In genomic region chr2:2033691-2034090, GRCh38 we compare ENCODE assay signal across 35 cellular contexts.
"Had no signal": no experiment of that assay in that cellular context is flagged by ENCODE, and none has a peak within 500 bp of the region (broad histone marks: within the 10 kb centered on the region; RNA-seq: fewer than 3 reads in every experiment).

No MANE protein-coding gene starts in this region.

- H3K27me3 ChIP-seq: brain microvascular endothelial cell, MG63 had no signal

- H3K27ac ChIP-seq: brain microvascular endothelial cell, PC-9, RWPE1, VCaP had no signal

- DNase-seq: activated B cell treated with CpG ODN at 0.5 μM for 24 hours; activated CD4-positive, alpha-beta T cell treated with anti-CD3 and anti-CD28 coated beads for 4 hours; activated CD4-positive, alpha-beta T cell treated with anti-CD3 and anti-CD28 coated beads, Interleukin-2, amount 50 U/mL, for 4 hours; activated CD4-positive, CD25-positive, alpha-beta regulatory T cell treated with anti-CD3 and anti-CD28 coated beads, Interleukin-2, amount 50 U/mL, for 72 hours; activated CD8-positive, alpha-beta T cell treated with anti-CD3 and anti-CD28 coated beads for 36 hours; activated effector memory CD4-positive, alpha-beta T cell treated with anti-CD3 and anti-CD28 coated beads, Interleukin-2, amount 50 U/mL, for 16 hours; activated naive CD4-positive, alpha-beta T cell; activated naive CD4-positive, alpha-beta T cell treated with anti-CD3 and anti-CD28 coated beads, Interleukin-2, amount 50 U/mL, for 16 hours; activated naive CD8-positive, alpha-beta T cell treated with anti-CD3 and anti-CD28 coated beads for 36 hours; activated T-cell treated with anti-CD3 and anti-CD28 coated beads, Interleukin-2, amount 50 U/mL, for 1 hour; activated T-cell treated with anti-CD3 and anti-CD28 coated beads, Interleukin-2, amount 50 U/mL, for 72 hours; amniotic stem cell; aorta; brain microvascular endothelial cell; central memory CD4-positive, alpha-beta T cell; Kasumi-1; KG1; MG63; NCI-H1048; NCI-H1417; NCI-H146; NCI-H1930; NCI-H2081 treated with DMSO at 0.1 percent for 48 hours; NCI-H2227 treated with DMSO at 0.1 percent for 48 hours; NCI-H524 treated with DMSO at 0.1 percent for 48 hours; PC-9; SIG-M5; T-helper 1 cell; T-helper 2 cell; T-helper 9 cell had no signal

- H3K4me3 ChIP-seq: MG63, PC-9 had no signal

- H3K4me2 ChIP-seq: PC-9 had no signal

- H3K36me3 ChIP-seq: brain microvascular endothelial cell, MG63 had no signal

- H3K9me3 ChIP-seq: MG63 had no signal

- ATAC-seq: activated CD8-positive, alpha-beta T cell treated with anti-CD3 and anti-CD28 coated beads for 36 hours; activated T-cell treated with anti-CD3 and anti-CD28 coated beads, Interleukin-2, amount 50 U/mL, for 72 hours; activated T-helper 17 cell treated with anti-CD3 and anti-CD28 coated beads, Interleukin-2, amount 50 U/mL, for 72 hours; Right ventricle myocardium inferior; SK-N-SH treated with all-trans-retinoic acid at 6 μM for 48 hours had no signal
